ENCODE assay signal across 1 cellular context in genomic region chr10:83915801-83916200, GRCh38.
TF ChIP-seq lines count a peak whose summit lies in the region.

No MANE protein-coding gene starts in this region.

TF ChIP-seq in HepG2, 621 proteins besides CTCF, POLR2A, EP300 and RAD21 (continued from another document):
- TF ChIP-seq, protein P1, sequence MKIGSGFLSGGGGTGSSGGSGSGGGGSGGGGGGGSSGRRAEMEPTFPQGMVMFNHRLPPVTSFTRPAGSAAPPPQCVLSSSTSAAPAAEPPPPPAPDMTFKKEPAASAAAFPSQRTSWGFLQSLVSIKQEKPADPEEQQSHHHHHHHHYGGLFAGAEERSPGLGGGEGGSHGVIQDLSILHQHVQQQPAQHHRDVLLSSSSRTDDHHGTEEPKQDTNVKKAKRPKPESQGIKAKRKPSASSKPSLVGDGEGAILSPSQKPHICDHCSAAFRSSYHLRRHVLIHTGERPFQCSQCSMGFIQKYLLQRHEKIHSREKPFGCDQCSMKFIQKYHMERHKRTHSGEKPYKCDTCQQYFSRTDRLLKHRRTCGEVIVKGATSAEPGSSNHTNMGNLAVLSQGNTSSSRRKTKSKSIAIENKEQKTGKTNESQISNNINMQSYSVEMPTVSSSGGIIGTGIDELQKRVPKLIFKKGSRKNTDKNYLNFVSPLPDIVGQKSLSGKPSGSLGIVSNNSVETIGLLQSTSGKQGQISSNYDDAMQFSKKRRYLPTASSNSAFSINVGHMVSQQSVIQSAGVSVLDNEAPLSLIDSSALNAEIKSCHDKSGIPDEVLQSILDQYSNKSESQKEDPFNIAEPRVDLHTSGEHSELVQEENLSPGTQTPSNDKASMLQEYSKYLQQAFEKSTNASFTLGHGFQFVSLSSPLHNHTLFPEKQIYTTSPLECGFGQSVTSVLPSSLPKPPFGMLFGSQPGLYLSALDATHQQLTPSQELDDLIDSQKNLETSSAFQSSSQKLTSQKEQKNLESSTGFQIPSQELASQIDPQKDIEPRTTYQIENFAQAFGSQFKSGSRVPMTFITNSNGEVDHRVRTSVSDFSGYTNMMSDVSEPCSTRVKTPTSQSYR (CRISPR knock-in tag; IDR thresholded peaks at IDR 0.05; ENCODE audit: borderline replicate concordance): peak; percentile 89
- TF ChIP-seq ADNP (CRISPR knock-in tag; IDR thresholded peaks at IDR 0.05) (no peak), ZNF30 (CRISPR knock-in tag; IDR thresholded peaks at IDR 0.05) (no peak), E2F1 (CRISPR knock-in tag; IDR thresholded peaks at IDR 0.05) (no peak), CHD2 (IDR thresholded peaks at IDR 0.05; ENCODE audit: low read depth, low read length) (no peak), HNF4G (IDR thresholded peaks at IDR 0.05; ENCODE audit: borderline replicate concordance, low read depth, low read length) (peak; percentile 13; the same call in 1 of the 2 replicates), HNF4G (CRISPR knock-in tag; IDR thresholded peaks at IDR 0.05; ENCODE audit: borderline replicate concordance, low read depth) (no peak), ZNF775 (CRISPR knock-in tag; IDR thresholded peaks at IDR 0.05; ENCODE audit: borderline replicate concordance) (no peak), MAFK (conservative IDR thresholded peaks at IDR 0.05 in 1 of 2, IDR thresholded peaks at IDR 0.05 in 1 of 2; ENCODE audit: low read length in 2 of 2) (no peak), KDM5B (CRISPR knock-in tag; IDR thresholded peaks at IDR 0.05; ENCODE audit: borderline replicate concordance) (no peak), KDM5A (IDR thresholded peaks at IDR 0.05; ENCODE audit: borderline replicate concordance, low read length) (no peak), TEAD3 (CRISPR knock-in tag; optimal IDR thresholded peaks at IDR 0.05; ENCODE audit: borderline replicate concordance) (peak; percentile 55), ZNF503 (CRISPR knock-in tag; IDR thresholded peaks at IDR 0.05) (no peak), SP1 (IDR thresholded peaks at IDR 0.05) (no peak), SP1 (CRISPR knock-in tag; IDR thresholded peaks at IDR 0.05) (no peak)
